22 cellular contexts compared by ENCODE assay signal in the genomic region with DNA sequence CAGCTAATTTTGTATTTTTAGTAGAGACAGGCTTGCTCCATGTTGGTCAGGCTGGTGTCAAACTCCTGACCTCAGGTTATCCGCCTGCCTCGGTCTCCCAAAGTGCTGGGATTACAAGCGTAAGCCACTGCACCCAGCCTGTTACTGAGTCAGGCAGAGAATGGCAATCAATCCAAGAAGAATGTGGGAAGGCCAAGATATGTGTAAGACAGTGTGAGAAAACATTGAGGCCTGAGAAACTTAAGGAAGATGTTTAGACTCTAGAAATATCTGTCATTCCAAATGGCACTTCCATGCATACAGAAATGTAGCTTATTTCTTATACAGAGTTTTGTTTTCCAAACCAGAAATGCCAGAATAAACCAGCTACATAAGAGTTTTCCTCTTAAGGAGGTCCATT.
DNase-seq lines count a peak whose midpoint lies in the region; ATAC-seq and TF ChIP-seq lines count a peak whose summit lies in the region.
"Had no signal": no experiment of that assay in that cellular context is flagged by ENCODE, and none has a peak within 500 bp of the region (broad histone marks: within the 10 kb centered on the region; RNA-seq: fewer than 3 reads in every experiment).

No MANE protein-coding gene starts in this region.

- no peaks in the 10 kb centered on the region for H3K9me3 Mint-ChIP-seq in activated naive CD4-positive, alpha-beta T cell treated with anti-CD3 and anti-CD28 coated beads for 36 hours
- peaks cover 0 to 8% of the 10 kb centered on the region in 2 donors for H3K9me3 Mint-ChIP-seq in activated naive CD4-positive, alpha-beta T cell treated with anti-CD3 and anti-CD28 coated beads, Interleukin-2, amount 50 U/mL, for 72 hours
- no peaks in the 10 kb centered on the region for H3K9me3 Mint-ChIP-seq in progenitor cell of endocrine pancreas (ENCODE audit: low read depth)
- H3K9me3 Mint-ChIP-seq: H9 had no signal

- no peaks in the 10 kb centered on the region for H3K27me3 ChIP-seq in effector memory CD4-positive, alpha-beta T cell (replicated peaks; ENCODE audit: control insufficient read depth, insufficient read depth, low read length, poor library complexity, severe bottlenecking)
- no peaks in the 10 kb centered on the region for H3K27me3 ChIP-seq in uterus
- H3K27me3 ChIP-seq: MG63, Peyer's patch had no signal

- no peaks in the 10 kb centered on the region for H3K36me3 ChIP-seq in effector memory CD4-positive, alpha-beta T cell (ENCODE audit: control insufficient read depth, insufficient read depth, low read length)
- H3K36me3 ChIP-seq in uterus: no peaks in the 10 kb centered on the region
- H3K36me3 ChIP-seq: MG63, Peyer's patch had no signal

- intact Hi-C loops in activated naive CD4-positive, alpha-beta T cell treated with anti-CD3 and anti-CD28 coated beads for 36 hours (cut with micrococcal nuclease): loop anchor here (1.0 kb wide), 1 partner anchor 10 kb away; no protein-coding TSS in a partner anchor
- intact Hi-C loops in uterus (cut with DNase I; ENCODE audit: low total_unique reads): no loop called here

- H3K4me1 ChIP-seq in effector memory CD4-positive, alpha-beta T cell (ENCODE audit: control insufficient read depth, insufficient read depth, low read length, poor library complexity, severe bottlenecking): peaks cover 38% of the 10 kb centered on the region
- no peaks in the 10 kb centered on the region for H3K4me1 ChIP-seq in uterus
- H3K4me1 ChIP-seq: Caco-2 had no signal

- no peaks in the 10 kb centered on the region for H3K9me3 ChIP-seq in T-helper 17 cell (ENCODE audit: control insufficient read depth, low read length, poor library complexity, severe bottlenecking)
- no peaks in the 10 kb centered on the region for H3K9me3 ChIP-seq in effector memory CD4-positive, alpha-beta T cell (ENCODE audit: control insufficient read depth, low read length)
- no peaks in the 10 kb centered on the region for H3K9me3 ChIP-seq in uterus
- H3K9me3 ChIP-seq: A549, Caco-2, MG63, Peyer's patch had no signal

- no peaks in the 10 kb centered on the region for H3K27me3 Mint-ChIP-seq in activated naive CD4-positive, alpha-beta T cell treated with anti-CD3 and anti-CD28 coated beads for 36 hours (ENCODE audit: low read depth)
- H3K27me3 Mint-ChIP-seq in T-helper 17 cell (no peaks in the 10 kb centered on the region), progenitor cell of endocrine pancreas (peaks cover 6% of the 10 kb centered on the region)

- no peak for DNase-seq in activated naive CD4-positive, alpha-beta T cell treated with anti-CD3 and anti-CD28 coated beads for 36 hours
- no peak for DNase-seq in activated naive CD4-positive, alpha-beta T cell treated with anti-CD3 and anti-CD28 coated beads, Interleukin-2, amount 50 U/mL, for 72 hours (ENCODE audit: low spot score in 2 of 2)
- DNase-seq in T-helper 17 cell (no peak), progenitor cell of endocrine pancreas (ENCODE audit: low spot score, unreplicated experiment) (no peak), uterus (no peak)
- no peak for DNase-seq in effector memory CD4-positive, alpha-beta T cell
- DNase-seq: C1 segment of cervical spinal cord, Caco-2, DMS153, EL, H9, Karpas-422, MG63, NCI-H1105, NCI-H1694, NCI-H2107, NCI-H2227 treated with DMSO at 0.1 percent for 48 hours, NCI-H524 treated with DMSO at 0.1 percent for 48 hours, Peyer's patch had no signal

- TF ChIP-seq POLR2A in GM18505 (IDR thresholded peaks at IDR 0.05; ENCODE audit: borderline replicate concordance, extremely low read depth, insufficient read depth, insufficient read length) (no peak), uterus (IDR thresholded peaks at IDR 0.05) (no peak)

- peak overlapping the region; percentile 68 for H3K27ac ChIP-seq in effector memory CD4-positive, alpha-beta T cell (ENCODE audit: insufficient read depth, low read length, poor library complexity, severe bottlenecking)
- H3K27ac ChIP-seq in uterus: no peak overlapping the region
- H3K27ac ChIP-seq: A549, Peyer's patch had no signal

- H3K27ac Mint-ChIP-seq in activated naive CD4-positive, alpha-beta T cell treated with anti-CD3 and anti-CD28 coated beads for 36 hours: peak overlapping the region; percentile 66
- peak overlapping the region in 1 of 2 donors; percentile 79 for H3K27ac Mint-ChIP-seq in activated naive CD4-positive, alpha-beta T cell treated with anti-CD3 and anti-CD28 coated beads, Interleukin-2, amount 50 U/mL, for 72 hours
- peak overlapping the region; percentile 99 for H3K27ac Mint-ChIP-seq in T-helper 17 cell
- no peak overlapping the region for H3K27ac Mint-ChIP-seq in progenitor cell of endocrine pancreas
- H3K27ac Mint-ChIP-seq: H9 had no signal

- no peak overlapping the region for H3K4me3 ChIP-seq in effector memory CD4-positive, alpha-beta T cell (ENCODE audit: insufficient read depth, low read depth, low read length, poor library complexity, severe bottlenecking)
- no peak overlapping the region for H3K4me3 ChIP-seq in uterus
- H3K4me3 ChIP-seq: A549, MG63, Peyer's patch had no signal

- no peak overlapping the region for H3K4me3 Mint-ChIP-seq in activated naive CD4-positive, alpha-beta T cell treated with anti-CD3 and anti-CD28 coated beads for 36 hours
- H3K4me3 Mint-ChIP-seq in T-helper 17 cell (no peak overlapping the region), progenitor cell of endocrine pancreas (ENCODE audit: low read depth) (no peak overlapping the region)
- H3K4me3 Mint-ChIP-seq: H9 had no signal

- no peaks in the 10 kb centered on the region for H3K36me3 Mint-ChIP-seq in activated naive CD4-positive, alpha-beta T cell treated with anti-CD3 and anti-CD28 coated beads for 36 hours (ENCODE audit: low read depth)
- H3K36me3 Mint-ChIP-seq in activated naive CD4-positive, alpha-beta T cell treated with anti-CD3 and anti-CD28 coated beads, Interleukin-2, amount 50 U/mL, for 72 hours: peaks cover 5 to 6% of the 10 kb centered on the region in 2 donors
- H3K36me3 Mint-ChIP-seq in T-helper 17 cell (ENCODE audit: low read depth): peaks cover 3% of the 10 kb centered on the region
- no peaks in the 10 kb centered on the region for H3K36me3 Mint-ChIP-seq in progenitor cell of endocrine pancreas (ENCODE audit: insufficient read depth)

- ATAC-seq in activated naive CD4-positive, alpha-beta T cell treated with anti-CD3 and anti-CD28 coated beads, Interleukin-2, amount 50 U/mL, for 72 hours: no peak
- no peak for ATAC-seq in T-helper 17 cell
- no peak for ATAC-seq in GM18505 (IDR thresholded peaks at IDR 0.05; ENCODE audit: unreplicated experiment)
- ATAC-seq: A549, Right ventricle myocardium inferior had no signal

- TF ChIP-seq CTCF in progenitor cell of endocrine pancreas (IDR thresholded peaks at IDR 0.05; ENCODE audit: unreplicated experiment) (no peak), uterus (IDR thresholded peaks at IDR 0.05) (no peak)

- CTCF ChIA-PET in activated naive CD4-positive, alpha-beta T cell treated with anti-CD3 and anti-CD28 coated beads for 36 hours (lab: Charles Lee): no interaction called here

- peaks cover 83% of the 10 kb centered on the region for H3K4me1 Mint-ChIP-seq in activated naive CD4-positive, alpha-beta T cell treated with anti-CD3 and anti-CD28 coated beads for 36 hours (ENCODE audit: low read depth)
- H3K4me1 Mint-ChIP-seq in T-helper 17 cell: peaks cover 54% of the 10 kb centered on the region
- peaks cover 15% of the 10 kb centered on the region for H3K4me1 Mint-ChIP-seq in progenitor cell of endocrine pancreas (ENCODE audit: low read depth)
